ENCODE assay signal across 34 cellular contexts in the genomic region with DNA sequence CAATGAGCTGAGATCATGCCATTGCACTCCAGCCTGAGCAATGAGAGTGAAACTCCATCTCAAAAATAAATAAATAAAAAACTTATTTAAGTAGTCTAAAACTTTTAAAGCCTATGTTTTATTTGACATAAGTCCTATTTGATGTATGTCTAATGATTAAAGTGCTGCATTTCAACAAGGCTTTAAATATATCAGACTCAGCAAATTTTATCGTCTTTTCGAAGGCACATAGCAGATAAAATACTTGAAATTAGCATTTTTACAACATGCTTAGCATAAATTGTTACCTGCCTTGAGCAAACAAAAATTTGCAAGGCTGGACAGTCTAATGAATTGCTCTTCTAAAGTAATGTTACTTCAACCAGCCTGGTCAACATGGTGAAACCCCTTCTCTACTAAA.
"Had no signal": no experiment of that assay in that cellular context is flagged by ENCODE, and none has a peak within 500 bp of the region (broad histone marks: within the 10 kb centered on the region; RNA-seq: fewer than 3 reads in every experiment).

No MANE protein-coding gene starts in this region.

- H3K9me3 ChIP-seq: adrenal gland, body of pancreas, breast epithelium had no signal

- DNase-seq: activated B cell treated with CpG ODN at 0.5 μM for 24 hours; activated CD4-positive, alpha-beta memory T cell treated with anti-CD3 and anti-CD28 coated beads for 36 hours; activated CD4-positive, alpha-beta T cell treated with anti-CD3 and anti-CD28 coated beads for 4 hours; activated CD4-positive, alpha-beta T cell treated with anti-CD3 and anti-CD28 coated beads, Interleukin-2, amount 10 ng/mL, durations not matched to agents 24 days and 14 days; activated CD4-positive, alpha-beta T cell treated with anti-CD3 and anti-CD28 coated beads, Interleukin-2, amount 50 U/mL, for 1 hour; activated CD4-positive, alpha-beta T cell treated with anti-CD3 and anti-CD28 coated beads, Interleukin-2, amount 50 U/mL, for 4 hours; activated CD4-positive, CD25-positive, alpha-beta regulatory T cell treated with anti-CD3 and anti-CD28 coated beads, Interleukin-2, amount 50 U/mL, for 72 hours; activated CD8-positive, alpha-beta memory T cell treated with anti-CD3 and anti-CD28 coated beads, Interleukin-2, amount 50 U/mL, for 4 hours; activated CD8-positive, alpha-beta T cell treated with anti-CD3 and anti-CD28 coated beads for 36 hours; activated effector memory CD4-positive, alpha-beta T cell treated with anti-CD3 and anti-CD28 coated beads, Interleukin-2, amount 50 U/mL, for 16 hours; activated gamma-delta T cell treated with Interleukin-2 at 50 U/mL for 16 hours; activated naive CD4-positive, alpha-beta T cell; activated naive CD4-positive, alpha-beta T cell treated with anti-CD3 and anti-CD28 coated beads for 36 hours; activated naive CD4-positive, alpha-beta T cell treated with anti-CD3 and anti-CD28 coated beads, Interleukin-2, amount 50 U/mL, for 16 hours; activated naive CD8-positive, alpha-beta T cell treated with anti-CD3 and anti-CD28 coated beads for 36 hours; activated T-cell treated with anti-CD3 and anti-CD28 coated beads for 4 hours; activated T-cell treated with anti-CD3 and anti-CD28 coated beads, Interleukin-2, amount 50 U/mL, for 1 hour; activated T-cell treated with anti-CD3 and anti-CD28 coated beads, Interleukin-2, amount 50 U/mL, for 4 hours; activated T-cell treated with anti-CD3 and anti-CD28 coated beads, Interleukin-2, amount 50 U/mL, for 72 hours; adrenal gland; amniotic stem cell; aorta; body of pancreas; brain microvascular endothelial cell; central memory CD4-positive, alpha-beta T cell; T-helper 2 cell; T-helper 9 cell had no signal

- H3K36me3 ChIP-seq: adrenal gland, brain microvascular endothelial cell, breast epithelium had no signal

- H3K27me3 ChIP-seq: adrenal gland, body of pancreas, brain microvascular endothelial cell, breast epithelium had no signal

- FAIRE-seq: astrocyte, colon, TTC549 had no signal

- H3K4me3 ChIP-seq: adrenal gland, body of pancreas, breast epithelium had no signal

- ATAC-seq: activated CD8-positive, alpha-beta T cell treated with anti-CD3 and anti-CD28 coated beads for 36 hours; activated naive CD4-positive, alpha-beta T cell treated with anti-CD3 and anti-CD28 coated beads, Interleukin-2, amount 50 U/mL, for 72 hours; activated T-cell treated with anti-CD3 and anti-CD28 coated beads, Interleukin-2, amount 50 U/mL, for 4 hours; activated T-cell treated with anti-CD3 and anti-CD28 coated beads, Interleukin-2, amount 50 U/mL, for 72 hours; activated T-helper 17 cell treated with anti-CD3 and anti-CD28 coated beads, Interleukin-2, amount 50 U/mL, for 72 hours; body of pancreas had no signal

- H3K4me1 ChIP-seq: adrenal gland, breast epithelium had no signal

- H3K27ac ChIP-seq: adrenal gland, body of pancreas, brain microvascular endothelial cell, breast epithelium, VCaP had no signal
